Comparison of ENCODE assay signal across 21 cellular contexts in genomic region chr1:68782890-68783289, GRCh38.
A peak's percentile ranks its signal among the peaks of the same experiment; 100 is the strongest.
DNase-seq lines count a peak whose midpoint lies in the region; ATAC-seq and TF ChIP-seq lines count a peak whose summit lies in the region.
"Had no signal": no experiment of that assay in that cellular context is flagged by ENCODE, and none has a peak within 500 bp of the region (broad histone marks: within the 10 kb centered on the region; RNA-seq: fewer than 3 reads in every experiment).

No MANE protein-coding gene starts in this region.

- ATAC-seq in HG03039 (IDR thresholded peaks at IDR 0.05; ENCODE audit: unreplicated experiment) (no peak), T-cell (replicated peaks in 1 of 4) (no peak)
- ATAC-seq: K562 had no signal

- dilution Hi-C loops in mammary epithelial cell (cut with HindIII; ENCODE audit: low sequenced_read_pairs): no loop called here

- H3K4me3 ChIP-seq in mammary epithelial cell (replicated peaks in 1 of 3; ENCODE audit: insufficient read depth in 1 of 3, low read depth in 2 of 3, low read length in 3 of 3) (no peak overlapping the region), choroid plexus epithelial cell (ENCODE audit: low read depth, low read length) (no peak overlapping the region), osteoblast (ENCODE audit: insufficient read depth, low read length) (no peak overlapping the region), colonic mucosa (no peak overlapping the region)
- H3K4me3 ChIP-seq: K562, suprapubic skin, uterus had no signal

- H3K9ac ChIP-seq in mammary epithelial cell (ENCODE audit: insufficient read depth, low read length) (no peak overlapping the region), colonic mucosa (ENCODE audit: low read depth in 2 of 2, low read length in 2 of 2) (no peak overlapping the region)

- H3K4me3 Mint-ChIP-seq in MCF 10A (ENCODE audit: unreplicated experiment) (no peak overlapping the region), T-cell (no peak overlapping the region)
- H3K4me3 Mint-ChIP-seq: activated B cell treated with CpG ODN at 0.5 μM for 24 hours; naive B cell; T-helper 2 cell treated with Interferon-gamma antibody and Interleukin-4, amounts not matched to agents 5 μg/mL and 100 μg/mL, for 36 hours had no signal

- H3K27me3 Mint-ChIP-seq in MCF 10A (ENCODE audit: insufficient read depth, unreplicated experiment) (no peaks in the 10 kb centered on the region), T-cell (no peaks in the 10 kb centered on the region)
- H3K27me3 Mint-ChIP-seq: activated B cell treated with CpG ODN at 0.5 μM for 24 hours, naive B cell had no signal

- no peaks in the 10 kb centered on the region for H3K27me3 ChIP-seq in mammary epithelial cell (ENCODE audit: insufficient read depth, low read length)
- H3K27me3 ChIP-seq in osteoblast (ENCODE audit: insufficient read depth, low read length): no peaks in the 10 kb centered on the region
- H3K27me3 ChIP-seq in colonic mucosa: no peaks in the 10 kb centered on the region
- H3K27me3 ChIP-seq: suprapubic skin, uterus had no signal

- H3K79me2 ChIP-seq in mammary epithelial cell (ENCODE audit: insufficient read depth, low read length): no peaks in the 10 kb centered on the region
- H3K79me2 ChIP-seq in osteoblast (ENCODE audit: insufficient read depth, low read length): no peaks in the 10 kb centered on the region

- H3K9me3 Mint-ChIP-seq in MCF 10A (ENCODE audit: unreplicated experiment): peaks cover 9% of the 10 kb centered on the region
- peaks cover 7 to 20% (median 15%) of the 10 kb centered on the region in 3 donors for H3K9me3 Mint-ChIP-seq in T-cell

- no peaks in the 10 kb centered on the region for H4K20me1 ChIP-seq in mammary epithelial cell (ENCODE audit: insufficient read depth, low read length)
- H4K20me1 ChIP-seq in osteoblast (ENCODE audit: insufficient read depth, low read length): no peaks in the 10 kb centered on the region

- in situ Hi-C loops in mammary epithelial cell (cut with MboI; ENCODE audit: low sequenced_read_pairs in 2 of 2): no loop called here

- H3K27ac Mint-ChIP-seq in MCF 10A (ENCODE audit: low read depth, unreplicated experiment) (no peak overlapping the region), T-cell (no peak overlapping the region)
- H3K27ac Mint-ChIP-seq: activated B cell treated with CpG ODN at 0.5 μM for 24 hours; naive B cell; T-helper 2 cell treated with Interferon-gamma antibody and Interleukin-4, amounts not matched to agents 5 μg/mL and 100 μg/mL, for 36 hours had no signal

- DNase-seq in mammary epithelial cell (no peak), MCF 10A (ENCODE audit: unreplicated experiment) (no peak), MV-4-11 (lab: John Stamatoyannopoulos, UW) (peak; percentile 59), choroid plexus epithelial cell (ENCODE audit: low read depth) (peak; percentile 2), osteoblast (ENCODE audit: insufficient read length, low spot score, missing footprints) (peak; percentile 47), colonic mucosa (no peak), T-cell (no peak)
- DNase-seq: activated B cell treated with CpG ODN at 0.5 μM for 24 hours; activated CD4-positive, alpha-beta T cell treated with anti-CD3 and anti-CD28 coated beads, Interleukin-2, amount 50 U/mL, for 4 hours; activated CD8-positive, alpha-beta memory T cell treated with anti-CD3 and anti-CD28 coated beads, Interleukin-2, amount 50 U/mL, for 48 hours; H7; kidney glomerular epithelial cell; mesendoderm; naive B cell; NCI-H187; NCI-H345; uterus had no signal

- no peak overlapping the region for H2AFZ ChIP-seq in mammary epithelial cell (ENCODE audit: low read depth, low read length)
- no peak overlapping the region for H2AFZ ChIP-seq in osteoblast (ENCODE audit: low read length)

- no peaks in the 10 kb centered on the region for H3K9me3 ChIP-seq in mammary epithelial cell (replicated peaks; ENCODE audit: insufficient read depth, low read length)
- no peaks in the 10 kb centered on the region for H3K9me3 ChIP-seq in osteoblast (ENCODE audit: low read depth, low read length)
- no peaks in the 10 kb centered on the region for H3K9me3 ChIP-seq in colonic mucosa
- H3K9me3 ChIP-seq: suprapubic skin, uterus had no signal

- peak; percentile 7 to 17 for TF ChIP-seq CTCF in mammary epithelial cell (conservative IDR thresholded peaks at IDR 0.05 in 1 of 2, IDR thresholded peaks at IDR 0.05 in 1 of 2; ENCODE audit: extremely low read depth in 1 of 2, insufficient read depth in 1 of 2, low read depth in 1 of 2, low read length in 2 of 2)
- no peak for TF ChIP-seq CTCF in MCF 10A (IDR thresholded peaks at IDR 0.05; ENCODE audit: unreplicated experiment)
- no peak for TF ChIP-seq CTCF in choroid plexus epithelial cell (conservative IDR thresholded peaks at IDR 0.05; ENCODE audit: low read depth, low read length)
- no peak for TF ChIP-seq CTCF in osteoblast (IDR thresholded peaks at IDR 0.05; ENCODE audit: extremely low read depth, low read depth, low read length)
- TF ChIP-seq CTCF in colonic mucosa (IDR thresholded peaks at IDR 0.05): no peak

- H3K4me1 Mint-ChIP-seq in MCF 10A (ENCODE audit: insufficient read depth, unreplicated experiment) (no peaks in the 10 kb centered on the region), T-cell (no peaks in the 10 kb centered on the region)
- H3K4me1 Mint-ChIP-seq: activated B cell treated with CpG ODN at 0.5 μM for 24 hours, naive B cell had no signal

- CTCF ChIA-PET in mammary epithelial cell (lab: Charles Lee; ENCODE audit: low non-redundant PET): no interaction called here
- CTCF ChIA-PET in MCF 10A (lab: Yijun Ruan, JAX): no interaction called here
- CTCF ChIA-PET in T-cell (lab: Charles Lee): no interaction called here

- H3K27ac ChIP-seq in mammary epithelial cell (ENCODE audit: insufficient read depth, low read depth, low read length) (no peak overlapping the region), osteoblast (ENCODE audit: low read depth, low read length) (no peak overlapping the region), colonic mucosa (no peak overlapping the region)
- H3K27ac ChIP-seq: suprapubic skin, uterus had no signal

- H3K4me1 ChIP-seq in mammary epithelial cell (ENCODE audit: insufficient read depth, low read length) (no peaks in the 10 kb centered on the region), osteoblast (ENCODE audit: insufficient read depth, low read length) (no peaks in the 10 kb centered on the region), colonic mucosa (no peaks in the 10 kb centered on the region)
- H3K4me1 ChIP-seq: suprapubic skin, uterus had no signal

- H3K36me3 Mint-ChIP-seq in MCF 10A (ENCODE audit: insufficient read depth, unreplicated experiment) (no peaks in the 10 kb centered on the region), T-cell (no peaks in the 10 kb centered on the region)

- POLR2A ChIA-PET in MCF 10A (lab: Yijun Ruan, JAX): no interaction called here
- POLR2A ChIA-PET in T-cell (lab: Charles Lee): no interaction called here

- BruUV-seq in mammary epithelial cell (replicated peaks; lab: Mats Ljungman, UMichigan) (no TSS peak), MCF 10A (replicated peaks; lab: Mats Ljungman, UMichigan) (no TSS peak)

- H3K36me3 ChIP-seq in mammary epithelial cell (ENCODE audit: insufficient read depth, low read length) (no peaks in the 10 kb centered on the region), osteoblast (ENCODE audit: insufficient read depth, low read length) (no peaks in the 10 kb centered on the region), colonic mucosa (no peaks in the 10 kb centered on the region)
- H3K36me3 ChIP-seq: suprapubic skin, uterus had no signal

- H3K4me2 ChIP-seq in mammary epithelial cell (ENCODE audit: insufficient read depth, low read depth, low read length): no peak overlapping the region
- no peak overlapping the region for H3K4me2 ChIP-seq in osteoblast (ENCODE audit: insufficient read depth, low read length)

- intact Hi-C loops in mammary epithelial cell (cut with micrococcal nuclease) (no loop called here), MCF 10A (cut with micrococcal nuclease) (no loop called here), colonic mucosa (cut with DNase I) (no loop called here)

Comparison
In these comparisons a context has a peak if more than half of its experiments do, and no peak if none do; other contexts are left out.
1. CTCF ChIP-seq: peak in mammary epithelial cell (2 of 2); none in MCF 10A (single experiment), choroid plexus epithelial cell (single experiment), osteoblast (single experiment) and colonic mucosa (single experiment).
2. DNase-seq: peak in MV-4-11 (single experiment), choroid plexus epithelial cell (single experiment) and osteoblast (single experiment); none in mammary epithelial cell (single experiment), MCF 10A (single experiment), colonic mucosa (single experiment) and T-cell (0 of 34).